8 cellular contexts compared by ENCODE assay signal in genomic region chr15:101652098-101652782, GRCh38. TPM values are rescaled to one million over a fixed set of nuclear protein-coding genes. Genes with fewer than 3 reads are reported as not detected.
A peak's percentile ranks its signal among the peaks of the same experiment; 100 is the strongest.
DNase-seq lines count a peak whose midpoint lies in the region; ATAC-seq and TF ChIP-seq lines count a peak whose summit lies in the region.

TM2D3 (minus strand) TSS chr15:101652381; CDS start chr15:101652361, 20 bp downstream.

- H3K9me3 ChIP-seq in PC-9 (ENCODE audit: insufficient read depth, low read depth) = no peaks in the 10 kb centered on the region

- no peaks in the 10 kb centered on the region for H3K27me3 ChIP-seq in PC-9 (ENCODE audit: insufficient read depth, low read depth)

- peaks cover 68% of the 10 kb centered on the region for H3K36me3 Mint-ChIP-seq in activated T-cell treated with anti-CD3 and anti-CD28 coated beads, Interleukin-2, amount 50 U/mL, for 24 hours (ENCODE audit: low read depth)

- peak within 1 kb of the TSS; percentile 97 for H3K27ac Mint-ChIP-seq in activated T-cell treated with anti-CD3 and anti-CD28 coated beads, Interleukin-2, amount 50 U/mL, for 24 hours

- BruUV-seq in PC-9 (replicated peaks; lab: Mats Ljungman, UMichigan) = no TSS peak

- peak; percentile 76 for TF ChIP-seq CTCF in PC-9 (conservative IDR thresholded peaks at IDR 0.05)

- peaks cover 23% of the 10 kb centered on the region for H3K4me1 ChIP-seq in PC-9 (replicated peaks; ENCODE audit: insufficient read depth)

- peak; percentile 15; the same call in 1 of the 2 replicates for TF ChIP-seq RAD21 in Ishikawa (IDR thresholded peaks at IDR 0.05; ENCODE audit: low read depth)

- peak within 1 kb of the TSS; percentile 76 for H3K27ac ChIP-seq in PC-9

- no peak for TF ChIP-seq EP300 in Ishikawa (IDR thresholded peaks at IDR 0.05; ENCODE audit: borderline replicate concordance)

- ATAC-seq in GM21576 (IDR thresholded peaks at IDR 0.05; ENCODE audit: unreplicated experiment) (peak; percentile 88), esophagus mucosa (peak; percentile 99)

- H3K9me3 Mint-ChIP-seq in activated T-cell treated with anti-CD3 and anti-CD28 coated beads, Interleukin-2, amount 50 U/mL, for 24 hours = no peaks in the 10 kb centered on the region

- intact Hi-C loops in PC-9 (cut with micrococcal nuclease; ENCODE audit: unreplicated experiment) = loop anchor here (2.0 to 5.0 kb wide), 2 partner anchors 70 to 357 kb away; partner anchors contain the start of genes SNRPA1 and TARS3

- H3K4me3 ChIP-seq in PC-9 = peak within 1 kb of the TSS; percentile 94

- peaks cover 22% of the 10 kb centered on the region; the same call in 1 of the 2 replicates for H3F3A ChIP-seq in PC-9 (ENCODE audit: insufficient read depth, low read depth)

- peak within 1 kb of the TSS; percentile 94 for H3K4me2 ChIP-seq in PC-9

- no peaks in the 10 kb centered on the region for H3K9me2 ChIP-seq in PC-9 (ENCODE audit: insufficient read depth)

- peaks cover 53% of the 10 kb centered on the region for H3K4me1 Mint-ChIP-seq in activated T-cell treated with anti-CD3 and anti-CD28 coated beads, Interleukin-2, amount 50 U/mL, for 24 hours (ENCODE audit: low read depth)

- H4K20me1 ChIP-seq in PC-9 (ENCODE audit: insufficient read depth) = peaks cover 16% of the 10 kb centered on the region; the same call in 1 of the 2 replicates

- H3K4me3 Mint-ChIP-seq in activated T-cell treated with anti-CD3 and anti-CD28 coated beads, Interleukin-2, amount 50 U/mL, for 24 hours = peak within 1 kb of the TSS; percentile 94

- H3K79me2 ChIP-seq in PC-9 (ENCODE audit: low read depth) = peaks cover 50% of the 10 kb centered on the region

- CTCF ChIA-PET in PC-9 (lab: Charles Lee) = no interaction called here

- DNase-seq in DMS53 (lab: John Stamatoyannopoulos, UW) = peak; percentile 93
- DNase-seq in PC-9 = peak; percentile 77 to 92
- DNase-seq in activated T-cell treated with anti-CD3 and anti-CD28 coated beads, Interleukin-2, amount 50 U/mL, for 24 hours = peak; percentile 96
- peak; percentile 93 for DNase-seq in myocyte (ENCODE audit: low read depth)
- peak; percentile 87 to 91 for DNase-seq in stimulated activated CD8-positive, alpha-beta memory T cell treated with anti-CD3 and anti-CD28 coated beads, Interleukin-7, amount 100 ng/mL, for 48 hours (ENCODE audit: extremely low read depth in 1 of 2, low read depth in 1 of 2)

- peak within 1 kb of the TSS; percentile 98 for H2AFZ ChIP-seq in PC-9

- POLR2A ChIA-PET in PC-9 (lab: Charles Lee; ENCODE audit: unreplicated experiment) = no interaction called here

- peaks cover 7% of the 10 kb centered on the region; the same call in 1 of the 2 replicates for H3K36me3 ChIP-seq in PC-9 (ENCODE audit: low read depth)

- no peaks in the 10 kb centered on the region for H3K27me3 Mint-ChIP-seq in activated T-cell treated with anti-CD3 and anti-CD28 coated beads, Interleukin-2, amount 50 U/mL, for 24 hours

TF ChIP-seq in Ishikawa, 13 proteins besides CTCF, POLR2A, EP300 and RAD21:
- TF ChIP-seq YY1 (IDR thresholded peaks at IDR 0.05; ENCODE audit: low read depth) = peak; percentile 94
- TF ChIP-seq REST (IDR thresholded peaks at IDR 0.05; ENCODE audit: low read depth) = no peak
- no peak for TF ChIP-seq USF1 (IDR thresholded peaks at IDR 0.05)
- TF ChIP-seq TCF12 (IDR thresholded peaks at IDR 0.05; ENCODE audit: low read depth) = peak; percentile 68
- TF ChIP-seq CREB1 (IDR thresholded peaks at IDR 0.05; ENCODE audit: low read depth) = no peak
- peak; percentile 38; the same call in 1 of the 2 replicates for TF ChIP-seq EGR1 (IDR thresholded peaks at IDR 0.05)
- TF ChIP-seq CEBPB (IDR thresholded peaks at IDR 0.05) = no peak
- TF ChIP-seq ZBTB7A (IDR thresholded peaks at IDR 0.05; ENCODE audit: low read depth) = no peak; the same call in 1 of the 2 replicates
- 0 out of 2 replicates have a peak, but pooled peaks have one; percentile 10 for TF ChIP-seq TEAD4 (IDR thresholded peaks at IDR 0.05)
- TF ChIP-seq NFIC (IDR thresholded peaks at IDR 0.05) = no peak
- TF ChIP-seq MAX (IDR thresholded peaks at IDR 0.05) = peak; percentile 82
- no peak for TF ChIP-seq FOXM1 (IDR thresholded peaks at IDR 0.05; ENCODE audit: borderline replicate concordance, low read depth)
- peak; percentile 98 for TF ChIP-seq TAF1 (IDR thresholded peaks at IDR 0.05; ENCODE audit: low read depth)

RNA-seq across cellular contexts. Expression of gene TM2D3, which starts in this region (rescaled TPM):
- 18.8 and 21.7 TPM in 2 replicates for total RNA-seq in PC-9 (2021)
- total RNA-seq in esophagus mucosa = 16.8 TPM
- 39.4 and 51.5 TPM in 2 replicates for total RNA-seq in myocyte
- polyA plus RNA-seq in myocyte (2012) = 49.2 TPM

Comparison
In these comparisons a context has a peak if more than half of its experiments do, and no peak if none do; other contexts are left out.
1. Peak in every context shown above with its lines: DNase-seq, ATAC-seq, H3K4me3 ChIP-seq and H3K27ac ChIP-seq.